8 cellular contexts compared by ENCODE assay signal in the genomic region with DNA sequence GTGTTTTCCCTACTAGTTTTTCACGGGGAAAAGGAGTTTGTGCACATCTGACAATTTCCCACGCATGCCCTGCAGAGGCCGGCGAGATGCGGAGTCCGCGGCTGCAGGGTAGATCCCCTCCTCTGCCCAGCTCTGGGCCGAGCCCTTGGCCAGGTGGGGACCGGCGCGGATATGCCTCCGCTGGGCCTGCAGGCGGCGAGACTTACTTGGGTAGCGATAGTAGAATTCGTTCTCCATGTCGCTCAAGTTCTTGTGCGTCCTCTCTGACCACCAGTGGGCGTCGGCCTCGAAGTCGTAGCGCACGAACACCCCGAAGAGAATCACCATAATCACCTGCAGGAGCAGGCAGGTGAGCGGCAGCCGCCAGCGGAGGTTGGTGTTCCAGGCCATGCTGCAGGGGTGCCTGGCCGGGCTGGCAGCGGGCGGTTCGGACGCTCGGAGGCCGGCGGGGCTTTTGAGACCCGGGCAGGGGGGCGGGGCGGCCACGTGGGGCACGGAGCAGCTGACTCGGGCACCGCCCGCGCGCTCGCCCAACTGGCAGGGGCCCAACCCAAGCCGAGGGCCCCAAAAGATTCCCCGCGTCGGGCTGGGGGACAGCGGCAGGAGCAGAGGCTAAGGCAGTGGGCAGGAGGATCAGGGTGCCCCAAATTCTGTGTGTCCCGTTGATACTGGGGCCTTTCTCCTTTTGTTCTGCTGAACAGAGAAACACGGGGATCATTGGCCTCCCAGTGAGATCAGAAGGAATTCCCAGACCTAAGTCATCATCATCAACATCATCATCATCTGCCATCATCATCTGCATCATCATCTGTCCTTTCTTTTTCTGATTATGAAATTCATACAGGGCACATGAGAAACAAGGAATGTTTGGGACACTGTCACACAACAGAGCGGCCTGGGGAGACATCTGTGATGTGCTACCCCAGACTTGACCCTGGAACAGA. TPM values are rescaled to one million over a fixed set of nuclear protein-coding genes. Genes with fewer than 3 reads are reported as not detected.
A peak's percentile ranks its signal among the peaks of the same experiment; 100 is the strongest.
DNase-seq lines count a peak whose midpoint lies in the region; ATAC-seq and TF ChIP-seq lines count a peak whose summit lies in the region.

TSS of gene RHCG (minus strand) at position 429 of the 944 bp plus-strand sequence. CDS start at position 390, 39 bp downstream.

- H3K27me3 ChIP-seq in Panc1 (ENCODE audit: control insufficient read depth, insufficient read depth, low read length): no peaks in the 10 kb centered on the region

- no TSS peak for BruUV-seq in Panc1 (replicated peaks; lab: Mats Ljungman, UMichigan)

- peak; percentile 72 for TF ChIP-seq CTCF in Panc1 (IDR thresholded peaks at IDR 0.05)
- TF ChIP-seq CTCF in mucosa of descending colon (IDR thresholded peaks at IDR 0.05): no peak

- CTCF ChIA-PET in activated CD4-positive, alpha-beta memory T cell treated with anti-CD3 and anti-CD28 coated beads for 36 hours (lab: Charles Lee): no interaction called here
- CTCF ChIA-PET in activated CD4-positive, alpha-beta memory T cell treated with anti-CD3 and anti-CD28 coated beads, Interleukin-2, amount 10 ng/mL, durations not matched to agents 7 days and 5 days (lab: Charles Lee): no interaction called here
- CTCF ChIA-PET in Panc1 (lab: Charles Lee): interaction anchor here (0.6 kb wide), 1 partner anchor 12 kb away, joined by 4 read pairs; no protein-coding TSS in a partner anchor

- no peaks in the 10 kb centered on the region for H3K9me3 ChIP-seq in Panc1 (ENCODE audit: control insufficient read depth, insufficient read depth, low read depth, low read length)
- no peaks in the 10 kb centered on the region for H3K9me3 ChIP-seq in mucosa of descending colon

- H3K27ac ChIP-seq in Panc1 (ENCODE audit: low read length): peak within 1 kb of the TSS; percentile 74

- in situ Hi-C loops in Panc1 (cut with HindIII; ENCODE audit: low pct_unique_long_range_greater_than_20kb, low sequenced_read_pairs): no loop called here

- no peaks in the 10 kb centered on the region for H3K9me3 Mint-ChIP-seq in activated CD4-positive, alpha-beta memory T cell treated with anti-CD3 and anti-CD28 coated beads for 36 hours
- no peaks in the 10 kb centered on the region for H3K9me3 Mint-ChIP-seq in activated CD4-positive, alpha-beta memory T cell treated with anti-CD3 and anti-CD28 coated beads, Interleukin-2, amount 10 ng/mL, durations not matched to agents 7 days and 5 days

- H3K27ac Mint-ChIP-seq in activated CD4-positive, alpha-beta memory T cell treated with anti-CD3 and anti-CD28 coated beads for 36 hours: no peak within 1 kb of the TSS
- H3K27ac Mint-ChIP-seq in activated CD4-positive, alpha-beta memory T cell treated with anti-CD3 and anti-CD28 coated beads, Interleukin-2, amount 10 ng/mL, durations not matched to agents 7 days and 5 days: no peak within 1 kb of the TSS

- DNase-seq in activated CD4-positive, alpha-beta memory T cell treated with anti-CD3 and anti-CD28 coated beads for 36 hours: peak; percentile 21
- DNase-seq in activated CD4-positive, alpha-beta memory T cell treated with anti-CD3 and anti-CD28 coated beads, Interleukin-2, amount 10 ng/mL, durations not matched to agents 7 days and 5 days: no peak
- DNase-seq in Panc1 (ENCODE audit: low read depth, low spot score): no peak
- DNase-seq in mucosa of descending colon: peak in 2 of 3 donors; percentile 36 to 55
- DNase-seq in glomerular visceral epithelial cell (ENCODE audit: extremely low spot score): no peak

- 0 out of 2 replicates have a peak, but pooled peaks have one; percentile 21 for ATAC-seq in Panc1
- ATAC-seq in esophagus mucosa: peak; percentile 38
- peak; percentile 56 for ATAC-seq in mucosa of descending colon
- ATAC-seq in HG03520 (IDR thresholded peaks at IDR 0.05; ENCODE audit: unreplicated experiment): no peak
- no peak for ATAC-seq in GM18858 (IDR thresholded peaks at IDR 0.05; ENCODE audit: unreplicated experiment)

- H3K27me3 Mint-ChIP-seq in activated CD4-positive, alpha-beta memory T cell treated with anti-CD3 and anti-CD28 coated beads for 36 hours: peaks cover 60% of the 10 kb centered on the region
- H3K27me3 Mint-ChIP-seq in activated CD4-positive, alpha-beta memory T cell treated with anti-CD3 and anti-CD28 coated beads, Interleukin-2, amount 10 ng/mL, durations not matched to agents 7 days and 5 days: peaks cover 39% of the 10 kb centered on the region

- H3K4me1 ChIP-seq in Panc1 (ENCODE audit: control insufficient read depth, insufficient read depth, low read length) (peaks cover 29% of the 10 kb centered on the region), mucosa of descending colon (ENCODE audit: low read depth) (peaks cover 3% of the 10 kb centered on the region)

- H3K4me3 Mint-ChIP-seq in activated CD4-positive, alpha-beta memory T cell treated with anti-CD3 and anti-CD28 coated beads for 36 hours: no peak within 1 kb of the TSS
- H3K4me3 Mint-ChIP-seq in activated CD4-positive, alpha-beta memory T cell treated with anti-CD3 and anti-CD28 coated beads, Interleukin-2, amount 10 ng/mL, durations not matched to agents 7 days and 5 days: no peak within 1 kb of the TSS

- POLR2A ChIA-PET in activated CD4-positive, alpha-beta memory T cell treated with anti-CD3 and anti-CD28 coated beads for 36 hours (lab: Charles Lee): no interaction called here
- POLR2A ChIA-PET in activated CD4-positive, alpha-beta memory T cell treated with anti-CD3 and anti-CD28 coated beads, Interleukin-2, amount 10 ng/mL, durations not matched to agents 7 days and 5 days (lab: Charles Lee): no interaction called here
- POLR2A ChIA-PET in Panc1 (lab: Charles Lee): no interaction called here

- intact Hi-C loops in activated CD4-positive, alpha-beta memory T cell treated with anti-CD3 and anti-CD28 coated beads for 36 hours (cut with micrococcal nuclease): no loop called here
- intact Hi-C loops in Panc1 (cut with micrococcal nuclease; ENCODE audit: unreplicated experiment): no loop called here
- intact Hi-C loops in mucosa of descending colon (cut with DNase I, micrococcal nuclease): no loop called here

- peak within 1 kb of the TSS; percentile 31 to 41 for H3K4me3 ChIP-seq in Panc1 (ENCODE audit: low read depth in 2 of 2, low read length in 2 of 2)
- no peak within 1 kb of the TSS for H3K4me3 ChIP-seq in mucosa of descending colon

- no peaks in the 10 kb centered on the region for H3K36me3 Mint-ChIP-seq in activated CD4-positive, alpha-beta memory T cell treated with anti-CD3 and anti-CD28 coated beads for 36 hours
- no peaks in the 10 kb centered on the region for H3K36me3 Mint-ChIP-seq in activated CD4-positive, alpha-beta memory T cell treated with anti-CD3 and anti-CD28 coated beads, Interleukin-2, amount 10 ng/mL, durations not matched to agents 7 days and 5 days (ENCODE audit: low read depth)

- peaks cover 6% of the 10 kb centered on the region for H3K4me1 Mint-ChIP-seq in activated CD4-positive, alpha-beta memory T cell treated with anti-CD3 and anti-CD28 coated beads for 36 hours (ENCODE audit: low read depth)
- H3K4me1 Mint-ChIP-seq in activated CD4-positive, alpha-beta memory T cell treated with anti-CD3 and anti-CD28 coated beads, Interleukin-2, amount 10 ng/mL, durations not matched to agents 7 days and 5 days: peaks cover 7% of the 10 kb centered on the region

- H3K36me3 ChIP-seq in Panc1 (ENCODE audit: control insufficient read depth, insufficient read depth, low read length) (no peaks in the 10 kb centered on the region), mucosa of descending colon (ENCODE audit: low read depth) (no peaks in the 10 kb centered on the region)

RNA-seq across cellular contexts. Expression of gene RHCG, which starts in this region (rescaled TPM):
- not detected for total RNA-seq in activated CD4-positive, alpha-beta memory T cell treated with anti-CD3 and anti-CD28 coated beads for 36 hours
- not detected for total RNA-seq in activated CD4-positive, alpha-beta memory T cell treated with anti-CD3 and anti-CD28 coated beads, Interleukin-2, amount 10 ng/mL, durations not matched to agents 7 days and 5 days
- total RNA-seq in Panc1 (2021; ENCODE audit: unreplicated experiment): 3.0 TPM
- 1.7 TPM for polyA plus RNA-seq in Panc1 (2012; ENCODE audit: insufficient read length)
- total RNA-seq in esophagus mucosa: 4,298 TPM
- under 1 TPM in 1 of 3 donors, not detected in 2; 0.98 TPM for total RNA-seq in mucosa of descending colon

Comparison
In these comparisons a context has a peak if more than half of its experiments do, and no peak if none do; other contexts are left out.
1. RNA of gene RHCG (total RNA-seq): 4,298 TPM in esophagus mucosa (single experiment); 3.0 TPM in Panc1 (single experiment), not detected in activated CD4-positive, alpha-beta memory T cell treated with anti-CD3 and anti-CD28 coated beads for 36 hours, not detected in activated CD4-positive, alpha-beta memory T cell treated with anti-CD3 and anti-CD28 coated beads, Interleukin-2, amount 10 ng/mL, durations not matched to agents 7 days and 5 days and 0.98 TPM in mucosa of descending colon; every median in the first group is over 1,000 times any median in the second.
2. Peak in DNase-seq in activated CD4-positive, alpha-beta memory T cell treated with anti-CD3 and anti-CD28 coated beads for 36 hours; RNA of the gene not detected or under 1 TPM.
3. Peak in DNase-seq and ATAC-seq in mucosa of descending colon; RNA of the gene not detected or under 1 TPM.
4. ATAC-seq: peak in Panc1 (single experiment) and esophagus mucosa (single experiment); none in HG03520 (single experiment) and GM18858 (single experiment).